Comparison of ENCODE assay signal across 8 cellular contexts in the genomic region with DNA sequence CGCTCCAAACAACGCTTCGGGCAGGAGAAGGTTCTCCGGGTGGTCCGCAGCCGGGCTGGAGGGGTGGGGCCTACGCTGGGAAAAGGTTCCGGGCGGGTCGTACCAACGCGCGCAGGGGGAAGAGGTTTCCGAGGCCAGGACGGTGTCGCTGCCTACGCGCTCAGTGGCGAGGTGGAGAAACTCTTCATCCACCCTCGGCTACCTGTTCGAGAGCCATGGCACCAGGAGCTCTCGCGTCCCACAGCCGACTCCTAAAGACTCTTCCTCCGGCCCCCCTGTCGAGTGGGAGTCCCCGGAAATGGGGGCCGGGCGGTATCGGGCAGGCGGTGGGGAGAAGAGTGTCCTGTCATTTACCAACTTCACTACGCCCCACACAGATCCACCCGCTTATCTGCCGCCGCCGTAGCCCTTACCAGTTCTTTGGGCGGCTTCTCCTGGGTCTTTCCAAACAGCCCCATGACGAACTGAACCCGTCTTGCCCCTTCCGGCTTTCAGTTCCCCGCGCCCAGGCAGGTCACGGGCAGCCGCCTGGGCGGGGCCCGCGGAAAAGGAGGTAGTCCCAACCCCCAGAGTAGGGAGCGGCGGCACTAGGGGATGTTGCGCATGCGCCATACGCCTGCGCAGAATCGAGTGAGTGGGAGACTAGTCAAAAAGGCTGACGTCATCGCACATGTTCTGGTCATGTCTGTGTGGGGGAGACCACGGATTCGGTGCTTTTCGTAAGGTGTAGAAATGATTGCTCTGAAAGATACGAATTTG. TPM values are rescaled to one million over a fixed set of nuclear protein-coding genes. Genes with fewer than 3 reads are reported as not detected.
DNase-seq lines count a peak whose midpoint lies in the region; ATAC-seq and TF ChIP-seq lines count a peak whose summit lies in the region.

A gene (minus strand): TSS at position 553 of the 759 bp plus-strand sequence. CDS start 95 bp downstream, at position 458.

- peaks cover under 1% of the 10 kb centered on the region for H3K27me3 Mint-ChIP-seq in activated B cell treated with CpG ODN at 0.5 μM for 24 hours
- peaks cover 9 to 21% (median 11%) of the 10 kb centered on the region in 3 donors for H3K27me3 Mint-ChIP-seq in immature natural killer cell (ENCODE audit: low read depth in 3 of 3)

- H3K9me3 Mint-ChIP-seq in activated B cell treated with CpG ODN at 0.5 μM for 24 hours: no peaks in the 10 kb centered on the region
- no peaks in the 10 kb centered on the region for H3K9me3 Mint-ChIP-seq in immature natural killer cell

- H3K4me1 Mint-ChIP-seq in activated B cell treated with CpG ODN at 0.5 μM for 24 hours (peaks cover 38% of the 10 kb centered on the region), immature natural killer cell (peaks cover 43 to 47% of the 10 kb centered on the region in 2 donors)

- H3K27ac ChIP-seq in caudate nucleus (ENCODE audit: low read depth, low read length): peak within 1 kb of the TSS; percentile 99
- peak within 1 kb of the TSS; percentile 99 to 100 (median 100) for H3K27ac ChIP-seq in spleen

- DNase-seq in AG08395 (ENCODE audit: low spot score) (peak; percentile 100), NCI-H345 (lab: John Stamatoyannopoulos, UW) (peak; percentile 96), activated B cell treated with CpG ODN at 0.5 μM for 24 hours (peak; percentile 94), caudate nucleus (lab: John Stamatoyannopoulos, UW) (peak; percentile 32 to 97 (median 93)), immature natural killer cell (peak; percentile 97), spleen (peak; percentile 99)

- H3K27ac Mint-ChIP-seq in activated B cell treated with CpG ODN at 0.5 μM for 24 hours (peak within 1 kb of the TSS; percentile 98), immature natural killer cell (peak within 1 kb of the TSS; percentile 97 to 99 (median 98))

- no peaks in the 10 kb centered on the region for H3K27me3 ChIP-seq in spleen (replicated peaks in 1 of 7)

- CTCF ChIA-PET in activated B cell treated with CpG ODN at 0.5 μM for 24 hours (lab: Charles Lee): no interaction called here

- ATAC-seq in HG03196 (IDR thresholded peaks at IDR 0.05; ENCODE audit: unreplicated experiment) (peak; percentile 84), activated B cell treated with CpG ODN at 0.5 μM for 24 hours (ENCODE audit: low read depth) (peak; percentile 89)

- in situ Hi-C loops in GM18951 (cut with MboI; ENCODE audit: low sequenced_read_pairs, unreplicated experiment): no loop called here

- H3K36me3 ChIP-seq in spleen: peaks cover 0 to 7% (median 0%) of the 10 kb centered on the region in 6 donors

- peak within 1 kb of the TSS; percentile 57 to 81 (median 59) for H3K4me3 ChIP-seq in spleen

- H3K9me3 ChIP-seq in spleen: no peaks in the 10 kb centered on the region

- 0 to 1% (median 1%) methylated on average over 48 to 60 of the region's 60 CpGs for WGBS in spleen, 5 donors

- peaks cover 12 to 49% (median 33%) of the 10 kb centered on the region in 6 donors for H3K4me1 ChIP-seq in spleen

- intact Hi-C loops in activated B cell treated with CpG ODN at 0.5 μM for 24 hours (cut with micrococcal nuclease): loop anchor here (1.0 to 10.0 kb wide), 6 partner anchors 60 to 1494 kb away; a partner anchor contains a TSS
- intact Hi-C loops in spleen (cut with DNase I; ENCODE audit: low total_unique reads): loop anchor here (5.0 to 10.0 kb wide), 2 partner anchors 59 to 118 kb away; a partner anchor contains a TSS

- TF ChIP-seq POLR2A in GM18951 (IDR thresholded peaks at IDR 0.05; ENCODE audit: extremely low read depth, insufficient read depth, insufficient read length) (peak; percentile 82), spleen (IDR thresholded peaks at IDR 0.05) (peak; percentile 29 to 82 (median 61))

- POLR2A ChIA-PET in activated B cell treated with CpG ODN at 0.5 μM for 24 hours (lab: Charles Lee): interaction anchor here (1.3 to 2.7 kb wide), 4 partner anchors 42 to 121 kb away, joined by 3 to 32 read pairs (median 8); a partner anchor contains a TSS

- peaks cover 22% of the 10 kb centered on the region for H3K36me3 Mint-ChIP-seq in activated B cell treated with CpG ODN at 0.5 μM for 24 hours (ENCODE audit: low read depth)
- no peaks in the 10 kb centered on the region for H3K36me3 Mint-ChIP-seq in immature natural killer cell

- H3K4me3 Mint-ChIP-seq in activated B cell treated with CpG ODN at 0.5 μM for 24 hours (peak within 1 kb of the TSS; percentile 97), immature natural killer cell (peak within 1 kb of the TSS; percentile 96 to 99 (median 98))

- TF ChIP-seq CTCF in activated B cell treated with CpG ODN at 0.5 μM for 24 hours (IDR thresholded peaks at IDR 0.05): no peak
- TF ChIP-seq CTCF in spleen (IDR thresholded peaks at IDR 0.05 in 8 of 11, conservative IDR thresholded peaks at IDR 0.05 in 3 of 11): no peak

RNA-seq across cellular contexts. Expression of the gene that starts here (rescaled TPM):
- total RNA-seq in activated B cell treated with CpG ODN at 0.5 μM for 24 hours (61.4 and 66.9 TPM in 2 replicates), spleen (100 to 1,000 TPM in 3 of 7 donors, 10 to 100 TPM in 4; 68.2 to 125 (median 90.1) TPM)
- polyA plus RNA-seq in immature natural killer cell (10 to 100 TPM; 44.1 to 72.1 (median 60.2) TPM), spleen (10 to 100 TPM; 33.6 to 54.0 (median 51.0) TPM)

Comparison
In these comparisons a context has a peak if more than half of its experiments do, and no peak if none do; other contexts are left out.
1. Peak in every context shown above with its lines: DNase-seq, ATAC-seq, H3K4me3 ChIP-seq and H3K27ac ChIP-seq.